10 cellular contexts compared by ENCODE assay signal in genomic region chr10:101120520-101120883, GRCh38. TPM values are rescaled to one million over a fixed set of nuclear protein-coding genes. Genes with fewer than 3 reads are reported as not detected.
A peak's percentile ranks its signal among the peaks of the same experiment; 100 is the strongest.
DNase-seq lines count a peak whose midpoint lies in the region; ATAC-seq, FAIRE-seq and TF ChIP-seq lines count a peak whose summit lies in the region.
"Had no signal": no experiment of that assay in that cellular context is flagged by ENCODE, and none has a peak within 500 bp of the region (broad histone marks: within the 10 kb centered on the region; RNA-seq: fewer than 3 reads in every experiment).

No MANE protein-coding gene starts in this region.

- no peaks in the 10 kb centered on the region for H3K36me3 Mint-ChIP-seq in brain

- no peak overlapping the region for H3K27ac Mint-ChIP-seq in brain

- no peaks in the 10 kb centered on the region for H3K9me3 ChIP-seq in left ventricle myocardium inferior (replicated peaks)
- no peaks in the 10 kb centered on the region for H3K9me3 ChIP-seq in mucosa of stomach (ENCODE audit: control insufficient read depth, low read length)

- H3K9me3 Mint-ChIP-seq in brain: peaks cover 0 to 12% (median 3%) of the 10 kb centered on the region in 5 experiments

- ATAC-seq in left ventricle myocardium superior (no peak), GM18511 (IDR thresholded peaks at IDR 0.05; ENCODE audit: unreplicated experiment) (no peak), SK-N-SH treated with all-trans-retinoic acid at 6 μM for 48 hours (no peak)

- FAIRE-seq in HTR-8/SVneo (lab: Jason Lieb, UNC): no peak

- H3K4me3 ChIP-seq in left ventricle myocardium inferior: peak overlapping the region; percentile 69
- peak overlapping the region; percentile 94 for H3K4me3 ChIP-seq in mucosa of stomach (ENCODE audit: low read length)

- peak overlapping the region; percentile 78 to 88 (median 80) for H3K4me3 Mint-ChIP-seq in brain

- TF ChIP-seq CTCF in left ventricle myocardium inferior (IDR thresholded peaks at IDR 0.05; ENCODE audit: borderline replicate concordance) (no peak), brain (conservative IDR thresholded peaks at IDR 0.05) (no peak)

- H3K4me1 ChIP-seq in left ventricle myocardium inferior (peaks cover 24% of the 10 kb centered on the region), mucosa of stomach (ENCODE audit: control insufficient read depth, insufficient read depth, low read length) (peaks cover 35% of the 10 kb centered on the region)

- H3K36me3 ChIP-seq in left ventricle myocardium inferior (no peaks in the 10 kb centered on the region), mucosa of stomach (ENCODE audit: control insufficient read depth, insufficient read depth, low read length) (no peaks in the 10 kb centered on the region)

- H3K27me3 ChIP-seq in left ventricle myocardium inferior (ENCODE audit: low read depth) (peaks cover 100% of the 10 kb centered on the region), mucosa of stomach (ENCODE audit: control insufficient read depth, insufficient read depth, low read length) (peaks cover 58% of the 10 kb centered on the region)

- peaks cover 23% of the 10 kb centered on the region for H3K4me1 Mint-ChIP-seq in brain

- peak overlapping the region; percentile 80 for H3K9ac ChIP-seq in mucosa of stomach (ENCODE audit: low read length)

- intact Hi-C loops in left ventricle myocardium inferior (cut with micrococcal nuclease) (no loop called here), left ventricle myocardium superior (cut with micrococcal nuclease) (no loop called here)

- no peak overlapping the region for H3K27ac ChIP-seq in left ventricle myocardium inferior (replicated peaks)

- peaks cover 99% of the 10 kb centered on the region for H3K27me3 Mint-ChIP-seq in brain

- no peak for DNase-seq in left ventricle myocardium inferior
- no peak for DNase-seq in left ventricle myocardium superior
- no peak for DNase-seq in HTR-8/SVneo (ENCODE audit: insufficient read length, low spot score)
- no peak for DNase-seq in NCI-H1930 (lab: John Stamatoyannopoulos, UW)
- DNase-seq: KG1 had no signal

TF ChIP-seq in SK-N-SH treated with all-trans-retinoic acid at 6 μM for 48 hours, 23 proteins besides CTCF, POLR2A, EP300 and RAD21:
- TF ChIP-seq BACH2 (CRISPR knock-in tag; IDR thresholded peaks at IDR 0.05; ENCODE audit: borderline replicate concordance): no peak

RNA-seq across cellular contexts. Expression of gene TLX1, which starts 10.6 kb away (rescaled TPM):
- total RNA-seq in left ventricle myocardium inferior: not detected
- not detected for total RNA-seq in left ventricle myocardium superior
- not detected for polyA plus RNA-seq in brain (ENCODE audit: insufficient read depth, low read depth, low replicate concordance)
- total RNA-seq: mesenteric fat pad had no signal

RNA-seq across cellular contexts. Expression of gene KAZALD1, which starts 58.7 kb away (rescaled TPM):
- 5.1 TPM for total RNA-seq in left ventricle myocardium inferior
- total RNA-seq in left ventricle myocardium superior: 7.8 TPM
- 5.0 TPM for polyA plus RNA-seq in brain (ENCODE audit: insufficient read depth, low read depth, low replicate concordance)
